Comparison of ENCODE assay signal across 10 cellular contexts in genomic region chr19:34274827-34275625, GRCh38. TPM values are rescaled to one million over a fixed set of nuclear protein-coding genes. Genes with fewer than 3 reads are reported as not detected.
DNase-seq lines count a peak whose midpoint lies in the region; ATAC-seq and TF ChIP-seq lines count a peak whose summit lies in the region.
"Had no signal": no experiment of that assay in that cellular context is flagged by ENCODE, and none has a peak within 500 bp of the region (broad histone marks: within the 10 kb centered on the region; RNA-seq: fewer than 3 reads in every experiment).

No MANE protein-coding gene starts in this region.

- DNase-seq in Daoy (ENCODE audit: low read depth) = peak; percentile 29
- DNase-seq in SK-N-MC (ENCODE audit: low read depth, low spot score) = peak; percentile 58
- DNase-seq in fibroblast of gingiva (ENCODE audit: low read depth) = peak; percentile 88
- DNase-seq in retinal pigment epithelial cell (ENCODE audit: low read depth) = peak; percentile 68
- DNase-seq in germinal center (ENCODE audit: low spot score) = no peak
- no peak for DNase-seq in NCI-H1417 (lab: John Stamatoyannopoulos, UW)
- DNase-seq: amygdala, mesendoderm had no signal

- peak overlapping the region; percentile 89 for H3K27ac ChIP-seq in SK-N-MC

- no peaks in the 10 kb centered on the region for H3K36me3 ChIP-seq in SK-N-MC (ENCODE audit: insufficient read depth, low read length)

- H3K9me3 ChIP-seq in SK-N-MC (ENCODE audit: low read depth, low read length) = no peaks in the 10 kb centered on the region

- peak; percentile 16 for TF ChIP-seq CTCF in retinal pigment epithelial cell (conservative IDR thresholded peaks at IDR 0.05; ENCODE audit: low read depth, low read length)

- ATAC-seq in HG02623 (IDR thresholded peaks at IDR 0.05; ENCODE audit: unreplicated experiment) (no peak), GM21367 (IDR thresholded peaks at IDR 0.05; ENCODE audit: unreplicated experiment) (no peak)

- H3K9ac ChIP-seq in SK-N-MC (ENCODE audit: insufficient read length) = peak overlapping the region; percentile 33

- H3K4me3 ChIP-seq in SK-N-MC = peak overlapping the region; percentile 19
- no peak overlapping the region for H3K4me3 ChIP-seq in retinal pigment epithelial cell (ENCODE audit: low read length)

RNA-seq across cellular contexts. Expression of gene GARRE1, which starts 20.7 kb away (rescaled TPM):
- 8.6 and 12.2 TPM in 2 replicates for total RNA-seq in Daoy (2014; rRNA removed; shearing (Covaris generic))

Comparison
In these comparisons a context has a peak if more than half of its experiments do, and no peak if none do; other contexts are left out.
1. DNase-seq: peak in Daoy (single experiment), SK-N-MC (single experiment), fibroblast of gingiva (single experiment) and retinal pigment epithelial cell (single experiment); none in germinal center (single experiment) and NCI-H1417 (0 of 3).